In genomic region chr1:188355082-188355481, GRCh38 we compare ENCODE assay signal across 28 cellular contexts.
"Had no signal": no experiment of that assay in that cellular context is flagged by ENCODE, and none has a peak within 500 bp of the region (broad histone marks: within the 10 kb centered on the region; RNA-seq: fewer than 3 reads in every experiment).

No MANE protein-coding gene starts in this region.

- H3K4me3 Mint-ChIP-seq: activated CD8-positive, alpha-beta memory T cell treated with anti-CD3 and anti-CD28 coated beads, Interleukin-2, amount 10 ng/mL, durations not matched to agents 7 days and 5 days; activated naive CD4-positive, alpha-beta T cell treated with anti-CD3 and anti-CD28 coated beads for 36 hours; activated naive CD8-positive, alpha-beta T cell; activated T-cell treated with anti-CD3 and anti-CD28 coated beads, Interleukin-2, amount 50 U/mL, for 4 hours; brain; central memory CD8-positive, alpha-beta T cell; T-helper 2 cell treated with Interferon-gamma antibody and Interleukin-4, amounts not matched to agents 5 μg/mL and 100 μg/mL, for 36 hours had no signal

- FAIRE-seq: astrocyte had no signal

- H3K27me3 ChIP-seq: Peyer's patch, SJCRH30 had no signal

- ATAC-seq: activated CD8-positive, alpha-beta memory T cell treated with anti-CD3 and anti-CD28 coated beads, Interleukin-2, amount 10 ng/mL, durations not matched to agents 7 days and 5 days; activated T-cell treated with anti-CD3 and anti-CD28 coated beads, Interleukin-2, amount 50 U/mL, for 4 hours; SK-N-SH treated with all-trans-retinoic acid at 6 μM for 48 hours had no signal

- H3K36me3 ChIP-seq: Peyer's patch, SJCRH30 had no signal

- H3K9me3 Mint-ChIP-seq: activated naive CD4-positive, alpha-beta T cell treated with anti-CD3 and anti-CD28 coated beads for 36 hours had no signal

- DNase-seq: activated CD4-positive, alpha-beta T cell treated with anti-CD3 and anti-CD28 coated beads for 48 hours; activated CD4-positive, alpha-beta T cell treated with anti-CD3 and anti-CD28 coated beads, Interleukin-2, amount 50 U/mL, for 4 hours; activated CD4-positive, CD25-positive, alpha-beta regulatory T cell treated with anti-CD3 and anti-CD28 coated beads, Interleukin-2, amount 50 U/mL, for 72 hours; activated CD8-positive, alpha-beta memory T cell treated with anti-CD3 and anti-CD28 coated beads, Interleukin-2, amount 10 ng/mL, durations not matched to agents 7 days and 5 days; activated effector memory CD4-positive, alpha-beta T cell treated with anti-CD3 and anti-CD28 coated beads, Interleukin-2, amount 50 U/mL, for 16 hours; activated naive CD4-positive, alpha-beta T cell treated with anti-CD3 and anti-CD28 coated beads for 36 hours; activated T-cell treated with anti-CD3 and anti-CD28 coated beads, Interleukin-2, amount 50 U/mL, for 4 hours; amygdala; NCI-H1092 treated with DMSO at 0.1 percent for 48 hours; NCI-H1417 treated with DMSO at 0.1 percent for 48 hours; NCI-H1694; NCI-H2029; NCI-H345; NCI-H510A; NCI-H526 treated with DMSO at 0.1 percent for 48 hours; NCI-H82; NK-92 treated with Interleukin-12 subunit alpha and Interleukin-12 subunit beta, amount 100 ng/mL, for 24 hours; Peyer's patch; Right ventricle myocardium superior; SJCRH30; SW 1271 had no signal

- H3K27me3 Mint-ChIP-seq: activated CD8-positive, alpha-beta memory T cell treated with anti-CD3 and anti-CD28 coated beads, Interleukin-2, amount 10 ng/mL, durations not matched to agents 7 days and 5 days; activated naive CD8-positive, alpha-beta T cell; brain; central memory CD8-positive, alpha-beta T cell had no signal

- H3K36me3 Mint-ChIP-seq: activated CD8-positive, alpha-beta memory T cell treated with anti-CD3 and anti-CD28 coated beads, Interleukin-2, amount 10 ng/mL, durations not matched to agents 7 days and 5 days; activated naive CD8-positive, alpha-beta T cell; brain had no signal

- H3K27ac ChIP-seq: Peyer's patch, RWPE1, SJCRH30 had no signal

- H3K27ac Mint-ChIP-seq: activated CD8-positive, alpha-beta memory T cell treated with anti-CD3 and anti-CD28 coated beads, Interleukin-2, amount 10 ng/mL, durations not matched to agents 7 days and 5 days; activated naive CD4-positive, alpha-beta T cell treated with anti-CD3 and anti-CD28 coated beads for 36 hours; activated naive CD8-positive, alpha-beta T cell; brain; T-helper 2 cell treated with Interferon-gamma antibody and Interleukin-4, amounts not matched to agents 5 μg/mL and 100 μg/mL, for 36 hours had no signal

- H3K4me3 ChIP-seq: Peyer's patch, SJCRH30 had no signal

- H3K9me3 ChIP-seq: SJCRH30 had no signal

- H3K4me1 ChIP-seq: Peyer's patch, SJCRH30 had no signal

- H3K4me1 Mint-ChIP-seq: activated CD8-positive, alpha-beta memory T cell treated with anti-CD3 and anti-CD28 coated beads, Interleukin-2, amount 10 ng/mL, durations not matched to agents 7 days and 5 days; brain; central memory CD8-positive, alpha-beta T cell had no signal
